ENCODE assay signal across 13 cellular contexts in genomic region chr13:29785978-29786377, GRCh38.
"Had no signal": no experiment of that assay in that cellular context is flagged by ENCODE, and none has a peak within 500 bp of the region (broad histone marks: within the 10 kb centered on the region; RNA-seq: fewer than 3 reads in every experiment).

No MANE protein-coding gene starts in this region.

- H3K9me3 Mint-ChIP-seq: activated CD8-positive, alpha-beta T cell treated with anti-CD3 and anti-CD28 coated beads for 36 hours; activated naive CD8-positive, alpha-beta T cell treated with anti-CD3 and anti-CD28 coated beads, Interleukin-2, amount 10 ng/mL, durations not matched to agents 7 days and 5 days; activated T-cell treated with anti-CD3 and anti-CD28 coated beads, Interleukin-2, amount 50 U/mL, for 4 hours; dendritic cell treated with granulocyte-macrophage colony-stimulating factor and Interleukin-4, amounts not matched to agents 40 ng/mL and 50 ng/mL, for 4 days; naive thymus-derived CD8-positive, alpha-beta T cell; stimulated activated effector memory CD8-positive, alpha-beta T cell treated with anti-CD3 and anti-CD28 coated beads, Interleukin-12 subunit alpha, Interleukin-12 subunit beta, amount 100 ng/mL, for 72 hours had no signal

- FAIRE-seq: urothelium cell line had no signal

- H3K27ac ChIP-seq: foreskin keratinocyte had no signal

- DNase-seq: activated CD4-positive, alpha-beta T cell treated with anti-CD3 and anti-CD28 coated beads for 36 hours; activated CD8-positive, alpha-beta T cell treated with anti-CD3 and anti-CD28 coated beads for 36 hours; activated gamma-delta T cell; activated naive CD8-positive, alpha-beta T cell treated with anti-CD3 and anti-CD28 coated beads, Interleukin-2, amount 10 ng/mL, durations not matched to agents 7 days and 5 days; activated T-cell treated with anti-CD3 and anti-CD28 coated beads, Interleukin-2, amount 50 U/mL, for 4 hours; effector memory CD4-positive, alpha-beta T cell; foreskin keratinocyte; glutamatergic neuron; naive thymus-derived CD8-positive, alpha-beta T cell; T-helper 17 cell had no signal

- H3K4me1 ChIP-seq: foreskin keratinocyte had no signal

- H3K4me1 Mint-ChIP-seq: activated naive CD8-positive, alpha-beta T cell treated with anti-CD3 and anti-CD28 coated beads, Interleukin-2, amount 10 ng/mL, durations not matched to agents 7 days and 5 days had no signal

- H3K27me3 ChIP-seq: foreskin keratinocyte had no signal

- ATAC-seq: activated CD4-positive, alpha-beta T cell treated with anti-CD3 and anti-CD28 coated beads for 36 hours; activated CD8-positive, alpha-beta T cell treated with anti-CD3 and anti-CD28 coated beads for 36 hours; activated T-cell treated with anti-CD3 and anti-CD28 coated beads, Interleukin-2, amount 50 U/mL, for 4 hours; foreskin keratinocyte; naive thymus-derived CD8-positive, alpha-beta T cell; stimulated activated effector memory CD8-positive, alpha-beta T cell treated with anti-CD3 and anti-CD28 coated beads, Interleukin-12 subunit alpha, Interleukin-12 subunit beta, amount 100 ng/mL, for 72 hours; T-helper 17 cell had no signal

- H3K4me3 Mint-ChIP-seq: activated CD4-positive, alpha-beta T cell treated with anti-CD3 and anti-CD28 coated beads for 36 hours; activated CD8-positive, alpha-beta T cell treated with anti-CD3 and anti-CD28 coated beads for 36 hours; activated naive CD8-positive, alpha-beta T cell treated with anti-CD3 and anti-CD28 coated beads, Interleukin-2, amount 10 ng/mL, durations not matched to agents 7 days and 5 days; activated T-cell treated with anti-CD3 and anti-CD28 coated beads, Interleukin-2, amount 50 U/mL, for 4 hours; dendritic cell treated with granulocyte-macrophage colony-stimulating factor and Interleukin-4, amounts not matched to agents 40 ng/mL and 50 ng/mL, for 4 days; naive thymus-derived CD8-positive, alpha-beta T cell; stimulated activated effector memory CD8-positive, alpha-beta T cell treated with anti-CD3 and anti-CD28 coated beads, Interleukin-12 subunit alpha, Interleukin-12 subunit beta, amount 100 ng/mL, for 72 hours; T-helper 17 cell had no signal

- H3K36me3 Mint-ChIP-seq: stimulated activated effector memory CD8-positive, alpha-beta T cell treated with anti-CD3 and anti-CD28 coated beads, Interleukin-12 subunit alpha, Interleukin-12 subunit beta, amount 100 ng/mL, for 72 hours had no signal

- H3K27ac Mint-ChIP-seq: activated CD4-positive, alpha-beta T cell treated with anti-CD3 and anti-CD28 coated beads for 36 hours; activated CD8-positive, alpha-beta T cell treated with anti-CD3 and anti-CD28 coated beads for 36 hours; activated naive CD8-positive, alpha-beta T cell treated with anti-CD3 and anti-CD28 coated beads, Interleukin-2, amount 10 ng/mL, durations not matched to agents 7 days and 5 days; dendritic cell treated with granulocyte-macrophage colony-stimulating factor and Interleukin-4, amounts not matched to agents 40 ng/mL and 50 ng/mL, for 4 days; stimulated activated effector memory CD8-positive, alpha-beta T cell treated with anti-CD3 and anti-CD28 coated beads, Interleukin-12 subunit alpha, Interleukin-12 subunit beta, amount 100 ng/mL, for 72 hours; T-helper 17 cell had no signal

- H3K27me3 Mint-ChIP-seq: activated CD4-positive, alpha-beta T cell treated with anti-CD3 and anti-CD28 coated beads for 36 hours; activated CD8-positive, alpha-beta T cell treated with anti-CD3 and anti-CD28 coated beads for 36 hours; activated naive CD8-positive, alpha-beta T cell treated with anti-CD3 and anti-CD28 coated beads, Interleukin-2, amount 10 ng/mL, durations not matched to agents 7 days and 5 days; dendritic cell treated with granulocyte-macrophage colony-stimulating factor and Interleukin-4, amounts not matched to agents 40 ng/mL and 50 ng/mL, for 4 days; naive thymus-derived CD8-positive, alpha-beta T cell; T-helper 17 cell had no signal
